In the genomic region with DNA sequence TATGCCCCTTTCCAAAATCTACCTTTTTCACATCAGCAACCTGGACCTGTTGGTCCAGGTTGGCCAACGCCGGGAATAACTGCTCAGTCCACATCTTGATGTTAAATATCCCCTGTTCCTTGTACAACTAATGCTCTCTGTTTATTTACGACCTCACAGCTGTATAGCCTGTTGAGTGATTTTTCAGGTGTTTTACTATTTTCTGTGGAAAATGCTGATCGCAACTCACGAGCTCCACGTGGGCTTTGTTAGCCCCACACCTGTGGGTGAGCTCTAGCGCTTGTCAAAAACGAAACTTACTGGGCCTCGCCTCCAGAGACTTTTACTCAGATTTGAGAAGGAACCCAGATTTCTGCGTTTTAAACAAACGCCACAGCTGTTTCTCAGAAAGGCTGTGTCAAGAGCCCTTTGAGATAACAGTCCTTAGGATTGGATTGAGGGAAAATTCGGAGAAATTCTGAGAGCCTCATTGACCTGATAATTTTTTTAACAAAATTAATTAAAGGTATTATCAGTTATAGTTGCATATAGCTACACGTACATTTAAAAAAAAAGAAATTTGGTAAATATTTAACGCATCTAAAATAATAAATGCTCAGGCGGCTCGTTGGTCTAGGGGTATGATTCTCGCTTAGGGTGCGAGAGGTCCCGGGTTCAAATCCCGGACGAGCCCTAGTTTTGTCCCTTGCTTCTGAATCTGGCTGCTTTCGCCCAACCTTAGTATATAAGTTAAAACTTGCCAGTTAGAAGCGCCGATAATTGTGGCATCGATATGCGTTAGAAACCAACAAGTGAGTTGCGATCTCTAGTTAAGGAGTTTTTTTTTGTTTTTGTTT, we compare ENCODE assay signal across 1 cellular context.
TF ChIP-seq lines count a peak whose summit lies in the region.

No MANE protein-coding gene starts in this region.

TF ChIP-seq in K562, 482 proteins besides CTCF, POLR2A, EP300 and RAD21 (continued from another document and continues in another):
- TF ChIP-seq ARID3B (CRISPR knock-in tag; IDR thresholded peaks at IDR 0.05; ENCODE audit: borderline replicate concordance) (no peak), KDM1A (IDR thresholded peaks at IDR 0.05) (peak; percentile 90), CXXC5 (CRISPR knock-in tag; IDR thresholded peaks at IDR 0.05) (peak; percentile 76), ADNP (tag; IDR thresholded peaks at IDR 0.05) (peak; percentile 94), KLF13 (tag; IDR thresholded peaks at IDR 0.05; ENCODE audit: borderline replicate concordance, low read depth) (peak; percentile 20; the same call in 1 of the 2 replicates), FOXP1 (CRISPR knock-in tag; IDR thresholded peaks at IDR 0.05) (no peak), HNRNPUL1 (IDR thresholded peaks at IDR 0.05; ENCODE audit: low read length) (no peak), GATAD2B (IDR thresholded peaks at IDR 0.05; ENCODE audit: borderline replicate concordance) (peak; percentile 49; the same call in 1 of the 2 replicates), YBX1 (IDR thresholded peaks at IDR 0.05) (no peak), BRD4 (IDR thresholded peaks at IDR 0.05) (peak; percentile 75), NELFE (IDR thresholded peaks at IDR 0.05; ENCODE audit: insufficient read depth, insufficient read length) (no peak), RNF2 (IDR thresholded peaks at IDR 0.05) (peak; percentile 59; the same call in 1 of the 2 replicates), TCFL5 (CRISPR knock-in tag; conservative IDR thresholded peaks at IDR 0.05) (no peak), ZBTB49 (CRISPR knock-in tag; IDR thresholded peaks at IDR 0.05; ENCODE audit: borderline replicate concordance) (no peak), ELF1 (tag; IDR thresholded peaks at IDR 0.05) (peak; percentile 60; the same call in 1 of the 2 replicates), CEBPB (tag; IDR thresholded peaks at IDR 0.05) (0 out of 2 replicates have a peak, but pooled peaks have one; percentile 4), KLF16 (IDR thresholded peaks at IDR 0.05) (no peak), ZNF384 (IDR thresholded peaks at IDR 0.05; ENCODE audit: low read depth, low read length) (peak; percentile 89), HDAC1 (IDR thresholded peaks at IDR 0.05) (peak; percentile 61 to 90; a peak in 2 of 4 replicates), ZNF77 (CRISPR knock-in tag; IDR thresholded peaks at IDR 0.05) (no peak), BRD9 (IDR thresholded peaks at IDR 0.05; ENCODE audit: low read depth, partially characterized antibody) (peak; percentile 95), ZNF140 (CRISPR knock-in tag; IDR thresholded peaks at IDR 0.05) (no peak), JUND (IDR thresholded peaks at IDR 0.05; ENCODE audit: borderline replicate concordance, low read depth, low read length) (peak; percentile 55; the same call in 1 of the 2 replicates), JUND (tag; IDR thresholded peaks at IDR 0.05; ENCODE audit: borderline replicate concordance, low read depth, low read length) (0 out of 3 replicates have a peak, but pooled peaks have one; percentile 1), TRIM24 (IDR thresholded peaks at IDR 0.05) (peak in 1 of 2 experiments; percentile 46; a peak in 1 of 4 replicates), SMARCA5 (IDR thresholded peaks at IDR 0.05) (no peak), TFAP4 (CRISPR knock-in tag; IDR thresholded peaks at IDR 0.05; ENCODE audit: borderline replicate concordance) (peak; percentile 51), HDGF (IDR thresholded peaks at IDR 0.05) (no peak), NKRF (IDR thresholded peaks at IDR 0.05; ENCODE audit: borderline replicate concordance) (peak; percentile 46; the same call in 1 of the 2 replicates), ZBTB17 (CRISPR knock-in tag; IDR thresholded peaks at IDR 0.05) (no peak)
- TF ChIP-seq, protein P1, sequence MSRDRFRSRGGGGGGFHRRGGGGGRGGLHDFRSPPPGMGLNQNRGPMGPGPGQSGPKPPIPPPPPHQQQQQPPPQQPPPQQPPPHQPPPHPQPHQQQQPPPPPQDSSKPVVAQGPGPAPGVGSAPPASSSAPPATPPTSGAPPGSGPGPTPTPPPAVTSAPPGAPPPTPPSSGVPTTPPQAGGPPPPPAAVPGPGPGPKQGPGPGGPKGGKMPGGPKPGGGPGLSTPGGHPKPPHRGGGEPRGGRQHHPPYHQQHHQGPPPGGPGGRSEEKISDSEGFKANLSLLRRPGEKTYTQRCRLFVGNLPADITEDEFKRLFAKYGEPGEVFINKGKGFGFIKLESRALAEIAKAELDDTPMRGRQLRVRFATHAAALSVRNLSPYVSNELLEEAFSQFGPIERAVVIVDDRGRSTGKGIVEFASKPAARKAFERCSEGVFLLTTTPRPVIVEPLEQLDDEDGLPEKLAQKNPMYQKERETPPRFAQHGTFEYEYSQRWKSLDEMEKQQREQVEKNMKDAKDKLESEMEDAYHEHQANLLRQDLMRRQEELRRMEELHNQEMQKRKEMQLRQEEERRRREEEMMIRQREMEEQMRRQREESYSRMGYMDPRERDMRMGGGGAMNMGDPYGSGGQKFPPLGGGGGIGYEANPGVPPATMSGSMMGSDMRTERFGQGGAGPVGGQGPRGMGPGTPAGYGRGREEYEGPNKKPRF (IDR thresholded peaks at IDR 0.05; ENCODE audit: low read depth, low read length) = no peak
- TF ChIP-seq, protein P2, sequence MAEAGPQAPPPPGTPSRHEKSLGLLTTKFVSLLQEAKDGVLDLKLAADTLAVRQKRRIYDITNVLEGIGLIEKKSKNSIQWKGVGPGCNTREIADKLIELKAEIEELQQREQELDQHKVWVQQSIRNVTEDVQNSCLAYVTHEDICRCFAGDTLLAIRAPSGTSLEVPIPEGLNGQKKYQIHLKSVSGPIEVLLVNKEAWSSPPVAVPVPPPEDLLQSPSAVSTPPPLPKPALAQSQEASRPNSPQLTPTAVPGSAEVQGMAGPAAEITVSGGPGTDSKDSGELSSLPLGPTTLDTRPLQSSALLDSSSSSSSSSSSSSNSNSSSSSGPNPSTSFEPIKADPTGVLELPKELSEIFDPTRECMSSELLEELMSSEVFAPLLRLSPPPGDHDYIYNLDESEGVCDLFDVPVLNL (CRISPR knock-in tag; IDR thresholded peaks at IDR 0.05; ENCODE audit: low read depth) = no peak
- TF ChIP-seq, protein P3, sequence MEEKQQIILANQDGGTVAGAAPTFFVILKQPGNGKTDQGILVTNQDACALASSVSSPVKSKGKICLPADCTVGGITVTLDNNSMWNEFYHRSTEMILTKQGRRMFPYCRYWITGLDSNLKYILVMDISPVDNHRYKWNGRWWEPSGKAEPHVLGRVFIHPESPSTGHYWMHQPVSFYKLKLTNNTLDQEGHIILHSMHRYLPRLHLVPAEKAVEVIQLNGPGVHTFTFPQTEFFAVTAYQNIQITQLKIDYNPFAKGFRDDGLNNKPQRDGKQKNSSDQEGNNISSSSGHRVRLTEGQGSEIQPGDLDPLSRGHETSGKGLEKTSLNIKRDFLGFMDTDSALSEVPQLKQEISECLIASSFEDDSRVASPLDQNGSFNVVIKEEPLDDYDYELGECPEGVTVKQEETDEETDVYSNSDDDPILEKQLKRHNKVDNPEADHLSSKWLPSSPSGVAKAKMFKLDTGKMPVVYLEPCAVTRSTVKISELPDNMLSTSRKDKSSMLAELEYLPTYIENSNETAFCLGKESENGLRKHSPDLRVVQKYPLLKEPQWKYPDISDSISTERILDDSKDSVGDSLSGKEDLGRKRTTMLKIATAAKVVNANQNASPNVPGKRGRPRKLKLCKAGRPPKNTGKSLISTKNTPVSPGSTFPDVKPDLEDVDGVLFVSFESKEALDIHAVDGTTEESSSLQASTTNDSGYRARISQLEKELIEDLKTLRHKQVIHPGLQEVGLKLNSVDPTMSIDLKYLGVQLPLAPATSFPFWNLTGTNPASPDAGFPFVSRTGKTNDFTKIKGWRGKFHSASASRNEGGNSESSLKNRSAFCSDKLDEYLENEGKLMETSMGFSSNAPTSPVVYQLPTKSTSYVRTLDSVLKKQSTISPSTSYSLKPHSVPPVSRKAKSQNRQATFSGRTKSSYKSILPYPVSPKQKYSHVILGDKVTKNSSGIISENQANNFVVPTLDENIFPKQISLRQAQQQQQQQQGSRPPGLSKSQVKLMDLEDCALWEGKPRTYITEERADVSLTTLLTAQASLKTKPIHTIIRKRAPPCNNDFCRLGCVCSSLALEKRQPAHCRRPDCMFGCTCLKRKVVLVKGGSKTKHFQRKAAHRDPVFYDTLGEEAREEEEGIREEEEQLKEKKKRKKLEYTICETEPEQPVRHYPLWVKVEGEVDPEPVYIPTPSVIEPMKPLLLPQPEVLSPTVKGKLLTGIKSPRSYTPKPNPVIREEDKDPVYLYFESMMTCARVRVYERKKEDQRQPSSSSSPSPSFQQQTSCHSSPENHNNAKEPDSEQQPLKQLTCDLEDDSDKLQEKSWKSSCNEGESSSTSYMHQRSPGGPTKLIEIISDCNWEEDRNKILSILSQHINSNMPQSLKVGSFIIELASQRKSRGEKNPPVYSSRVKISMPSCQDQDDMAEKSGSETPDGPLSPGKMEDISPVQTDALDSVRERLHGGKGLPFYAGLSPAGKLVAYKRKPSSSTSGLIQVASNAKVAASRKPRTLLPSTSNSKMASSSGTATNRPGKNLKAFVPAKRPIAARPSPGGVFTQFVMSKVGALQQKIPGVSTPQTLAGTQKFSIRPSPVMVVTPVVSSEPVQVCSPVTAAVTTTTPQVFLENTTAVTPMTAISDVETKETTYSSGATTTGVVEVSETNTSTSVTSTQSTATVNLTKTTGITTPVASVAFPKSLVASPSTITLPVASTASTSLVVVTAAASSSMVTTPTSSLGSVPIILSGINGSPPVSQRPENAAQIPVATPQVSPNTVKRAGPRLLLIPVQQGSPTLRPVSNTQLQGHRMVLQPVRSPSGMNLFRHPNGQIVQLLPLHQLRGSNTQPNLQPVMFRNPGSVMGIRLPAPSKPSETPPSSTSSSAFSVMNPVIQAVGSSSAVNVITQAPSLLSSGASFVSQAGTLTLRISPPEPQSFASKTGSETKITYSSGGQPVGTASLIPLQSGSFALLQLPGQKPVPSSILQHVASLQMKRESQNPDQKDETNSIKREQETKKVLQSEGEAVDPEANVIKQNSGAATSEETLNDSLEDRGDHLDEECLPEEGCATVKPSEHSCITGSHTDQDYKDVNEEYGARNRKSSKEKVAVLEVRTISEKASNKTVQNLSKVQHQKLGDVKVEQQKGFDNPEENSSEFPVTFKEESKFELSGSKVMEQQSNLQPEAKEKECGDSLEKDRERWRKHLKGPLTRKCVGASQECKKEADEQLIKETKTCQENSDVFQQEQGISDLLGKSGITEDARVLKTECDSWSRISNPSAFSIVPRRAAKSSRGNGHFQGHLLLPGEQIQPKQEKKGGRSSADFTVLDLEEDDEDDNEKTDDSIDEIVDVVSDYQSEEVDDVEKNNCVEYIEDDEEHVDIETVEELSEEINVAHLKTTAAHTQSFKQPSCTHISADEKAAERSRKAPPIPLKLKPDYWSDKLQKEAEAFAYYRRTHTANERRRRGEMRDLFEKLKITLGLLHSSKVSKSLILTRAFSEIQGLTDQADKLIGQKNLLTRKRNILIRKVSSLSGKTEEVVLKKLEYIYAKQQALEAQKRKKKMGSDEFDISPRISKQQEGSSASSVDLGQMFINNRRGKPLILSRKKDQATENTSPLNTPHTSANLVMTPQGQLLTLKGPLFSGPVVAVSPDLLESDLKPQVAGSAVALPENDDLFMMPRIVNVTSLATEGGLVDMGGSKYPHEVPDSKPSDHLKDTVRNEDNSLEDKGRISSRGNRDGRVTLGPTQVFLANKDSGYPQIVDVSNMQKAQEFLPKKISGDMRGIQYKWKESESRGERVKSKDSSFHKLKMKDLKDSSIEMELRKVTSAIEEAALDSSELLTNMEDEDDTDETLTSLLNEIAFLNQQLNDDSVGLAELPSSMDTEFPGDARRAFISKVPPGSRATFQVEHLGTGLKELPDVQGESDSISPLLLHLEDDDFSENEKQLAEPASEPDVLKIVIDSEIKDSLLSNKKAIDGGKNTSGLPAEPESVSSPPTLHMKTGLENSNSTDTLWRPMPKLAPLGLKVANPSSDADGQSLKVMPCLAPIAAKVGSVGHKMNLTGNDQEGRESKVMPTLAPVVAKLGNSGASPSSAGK (IDR thresholded peaks at IDR 0.05) = no peak; the same call in 1 of the 2 replicates
